ENCODE assay signal across 10 cellular contexts in genomic region chr4:173211838-173212237, GRCh38. TPM values are rescaled to one million over a fixed set of nuclear protein-coding genes. Genes with fewer than 3 reads are reported as not detected.
DNase-seq lines count a peak whose midpoint lies in the region; ATAC-seq and TF ChIP-seq lines count a peak whose summit lies in the region.
"Had no signal": no experiment of that assay in that cellular context is flagged by ENCODE, and none has a peak within 500 bp of the region (broad histone marks: within the 10 kb centered on the region; RNA-seq: fewer than 3 reads in every experiment).

No MANE protein-coding gene starts in this region.

- H2AFZ ChIP-seq in osteoblast (ENCODE audit: low read length) = no peak overlapping the region

- H3K4me2 ChIP-seq in osteoblast (ENCODE audit: insufficient read depth, low read length) = peak overlapping the region; percentile 34

- peaks cover 27% of the 10 kb centered on the region for H3K4me1 ChIP-seq in osteoblast (ENCODE audit: insufficient read depth, low read length)

- no peaks in the 10 kb centered on the region for H3K9me3 ChIP-seq in osteoblast (ENCODE audit: low read depth, low read length)

- ATAC-seq in GM18907 (IDR thresholded peaks at IDR 0.05; ENCODE audit: unreplicated experiment) (peak; percentile 65), HG03108 (IDR thresholded peaks at IDR 0.05; ENCODE audit: unreplicated experiment) (no peak)
- ATAC-seq: stimulated activated memory B cell treated with anti-CD40 and anti-IgM and Interleukin-4, amounts not matched to agents 10 μg/mL and 1 μg/mL and 100 μg/mL, for 72 hours had no signal

- H3K79me2 ChIP-seq in osteoblast (ENCODE audit: insufficient read depth, low read length) = peaks cover 3% of the 10 kb centered on the region

- peak; percentile 49 for DNase-seq in HS-5 (ENCODE audit: low read depth)
- peak; percentile 76 for DNase-seq in astrocyte of the hippocampus (ENCODE audit: low read depth, low spot score)
- DNase-seq in osteoblast (ENCODE audit: insufficient read length, low spot score, missing footprints) = peak; percentile 43
- DNase-seq in NCI-H2029 treated with DMSO at 0.1 percent for 48 hours (lab: John Stamatoyannopoulos, UW) = no peak
- no peak for DNase-seq in NCI-H1417 (lab: John Stamatoyannopoulos, UW)
- DNase-seq: activated CD8-positive, alpha-beta memory T cell treated with anti-CD3 and anti-CD28 coated beads, Interleukin-2, amount 50 U/mL, for 48 hours; foreskin melanocyte had no signal

- H3K36me3 ChIP-seq in osteoblast (ENCODE audit: insufficient read depth, low read length) = no peaks in the 10 kb centered on the region

- no peaks in the 10 kb centered on the region for H3K27me3 ChIP-seq in osteoblast (ENCODE audit: insufficient read depth, low read length)

- H4K20me1 ChIP-seq in osteoblast (ENCODE audit: insufficient read depth, low read length) = peaks cover 10% of the 10 kb centered on the region

- H3K27ac ChIP-seq in osteoblast (ENCODE audit: low read depth, low read length) = no peak overlapping the region

- no peak for TF ChIP-seq CTCF in osteoblast (IDR thresholded peaks at IDR 0.05; ENCODE audit: extremely low read depth, low read depth, low read length)

- H3K4me3 ChIP-seq in osteoblast (ENCODE audit: insufficient read depth, low read length) = no peak overlapping the region

RNA-seq across cellular contexts. Expression of gene GALNT7, which starts 43.2 kb away (rescaled TPM):
- total RNA-seq in osteoblast = 18.8 and 22.7 TPM in 2 replicates

Comparison
In these comparisons a context has a peak if more than half of its experiments do, and no peak if none do; other contexts are left out.
1. DNase-seq: peak in HS-5 (single experiment), astrocyte of the hippocampus (single experiment) and osteoblast (single experiment); none in NCI-H2029 treated with DMSO at 0.1 percent for 48 hours (single experiment) and NCI-H1417 (0 of 3).